10 cellular contexts compared by ENCODE assay signal in the genomic region with DNA sequence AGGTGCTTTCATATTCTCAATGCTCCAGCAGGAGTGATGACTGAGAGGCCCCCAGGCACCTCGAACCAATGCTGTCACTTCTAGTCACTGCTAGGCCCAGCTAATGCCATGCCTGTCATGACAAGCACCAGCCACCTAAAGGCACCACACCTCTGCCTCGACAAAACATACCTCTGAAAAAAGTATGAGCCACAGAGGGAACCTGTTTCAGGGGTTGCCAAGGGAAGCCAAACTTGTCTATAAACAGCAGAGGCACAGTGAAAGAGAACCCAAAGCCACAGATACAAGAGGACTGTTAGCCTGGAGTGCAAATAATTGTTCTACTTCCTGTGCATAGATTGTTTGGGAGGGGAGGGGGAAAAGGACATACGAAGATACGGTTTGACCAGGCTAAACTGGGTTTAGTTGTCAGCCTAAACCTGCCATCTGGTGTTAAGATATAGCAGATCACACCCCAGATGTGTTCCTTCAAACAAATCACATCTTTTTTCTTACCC. TPM values are rescaled to one million over a fixed set of nuclear protein-coding genes. Genes with fewer than 3 reads are reported as not detected.
DNase-seq lines count a peak whose midpoint lies in the region; ATAC-seq and TF ChIP-seq lines count a peak whose summit lies in the region.
"Had no signal": no experiment of that assay in that cellular context is flagged by ENCODE, and none has a peak within 500 bp of the region (broad histone marks: within the 10 kb centered on the region; RNA-seq: fewer than 3 reads in every experiment).

No MANE protein-coding gene starts in this region.

- POLR2A ChIA-PET in Panc1 (lab: Charles Lee), result no interaction called here

- in situ Hi-C loops in Panc1 (cut with HindIII; ENCODE audit: low pct_unique_long_range_greater_than_20kb, low sequenced_read_pairs), result no loop called here

- H3K4me3 ChIP-seq in Panc1 (ENCODE audit: low read depth in 2 of 2, low read length in 2 of 2) (no peak overlapping the region), epithelial cell of proximal tubule (ENCODE audit: low read depth, low read length) (no peak overlapping the region), sigmoid colon (no peak overlapping the region)

- no TSS peak for BruUV-seq in Panc1 (replicated peaks; lab: Mats Ljungman, UMichigan)

- no peaks in the 10 kb centered on the region for H3K27me3 ChIP-seq in Panc1 (ENCODE audit: control insufficient read depth, insufficient read depth, low read length)
- H3K27me3 ChIP-seq in sigmoid colon, result no peaks in the 10 kb centered on the region

- H3K9me3 ChIP-seq in Panc1 (ENCODE audit: control insufficient read depth, insufficient read depth, low read depth, low read length) (no peaks in the 10 kb centered on the region), sigmoid colon (no peaks in the 10 kb centered on the region)

- intact Hi-C loops in Panc1 (cut with micrococcal nuclease; ENCODE audit: unreplicated experiment) (no loop called here), sigmoid colon (cut with DNase I) (loop anchor here (5.0 kb wide), 2 partner anchors 43 to 627 kb away; no protein-coding TSS in a partner anchor)

- CTCF ChIA-PET in Panc1 (lab: Charles Lee), result no interaction called here

- no peak for TF ChIP-seq EP300 in sigmoid colon (IDR thresholded peaks at IDR 0.05)

- no peak for TF ChIP-seq CTCF in Panc1 (IDR thresholded peaks at IDR 0.05)
- TF ChIP-seq CTCF in epithelial cell of proximal tubule (conservative IDR thresholded peaks at IDR 0.05; ENCODE audit: low read depth, low read length), result peak; percentile 35
- peak in 1 of 4 experiments; percentile 13 for TF ChIP-seq CTCF in sigmoid colon (IDR thresholded peaks at IDR 0.05)

- WGBS in sigmoid colon, 2 donors, result 37 to 49% methylated on average over 4 of the region's 4 CpGs

- H3K36me3 ChIP-seq in Panc1 (ENCODE audit: control insufficient read depth, insufficient read depth, low read length) (no peaks in the 10 kb centered on the region), sigmoid colon (no peaks in the 10 kb centered on the region)

- ATAC-seq in Panc1, result no peak
- ATAC-seq in GM21423 (IDR thresholded peaks at IDR 0.05; ENCODE audit: unreplicated experiment), result no peak
- ATAC-seq: activated CD8-positive, alpha-beta memory T cell treated with anti-CD3 and anti-CD28 coated beads, Interleukin-2, amount 10 ng/mL, durations not matched to agents 7 days and 5 days had no signal

- 0 out of 2 replicates have a peak overlapping the region, but pooled peaks have one; percentile 12 for H3K27ac ChIP-seq in Panc1 (ENCODE audit: low read length)
- peak overlapping the region; percentile 51 to 86 (median 58) for H3K27ac ChIP-seq in sigmoid colon
- H3K27ac ChIP-seq: parathyroid adenoma had no signal

- H3K4me1 ChIP-seq in Panc1 (ENCODE audit: control insufficient read depth, insufficient read depth, low read length) (no peaks in the 10 kb centered on the region), sigmoid colon (peaks cover 0 to 68% (median 57%) of the 10 kb centered on the region in 4 donors)

- no peak for TF ChIP-seq POLR2A in sigmoid colon (IDR thresholded peaks at IDR 0.05)

- DNase-seq in HCEC 1CT, result peak; percentile 78
- DNase-seq in Panc1 (ENCODE audit: low read depth, low spot score), result no peak
- DNase-seq in epithelial cell of proximal tubule (ENCODE audit: low read depth), result no peak
- DNase-seq in sigmoid colon, result no peak
- no peak for DNase-seq in NCI-H226
- DNase-seq in NOMO-1 (lab: John Stamatoyannopoulos, UW; ENCODE audit: unreplicated experiment in 2 of 2), result no peak
- DNase-seq: activated CD8-positive, alpha-beta memory T cell treated with anti-CD3 and anti-CD28 coated beads, Interleukin-2, amount 10 ng/mL, durations not matched to agents 7 days and 5 days; stimulated activated naive CD4-positive, alpha-beta T cell had no signal

RNA-seq across cellular contexts. Expression of gene BNC2, which starts 45.9 kb away (rescaled TPM):
- total RNA-seq in Panc1 (2021; ENCODE audit: unreplicated experiment) (5.7 TPM), epithelial cell of proximal tubule (2.9 and 3.7 TPM in 2 replicates), sigmoid colon (100 to 1,000 TPM; 117 to 205 (median 172) TPM)
- 1.6 TPM for polyA plus RNA-seq in Panc1 (2012; ENCODE audit: insufficient read length)
- polyA plus RNA-seq in sigmoid colon, result 1 to 10 TPM in 1 of 3 donors, under 1 TPM in 2; 0.23 to 2.0 (median 0.60) TPM
- total RNA-seq: activated CD8-positive, alpha-beta memory T cell treated with anti-CD3 and anti-CD28 coated beads, Interleukin-2, amount 10 ng/mL, durations not matched to agents 7 days and 5 days had no signal

Comparison
In these comparisons a context has a peak if more than half of its experiments do, and no peak if none do; other contexts are left out.
1. RNA of gene BNC2, which starts 45.9 kb away (total RNA-seq): 117 to 205 TPM in sigmoid colon; 5.7 TPM in Panc1 (single experiment) and 2.9 to 3.7 TPM in epithelial cell of proximal tubule; every median in the first group is over 10 times any median in the second.